In genomic region chr2:63710732-63711131, GRCh38 we compare ENCODE assay signal across 29 cellular contexts.
"Had no signal": no experiment of that assay in that cellular context is flagged by ENCODE, and none has a peak within 500 bp of the region (broad histone marks: within the 10 kb centered on the region; RNA-seq: fewer than 3 reads in every experiment).

No MANE protein-coding gene starts in this region.

- H3K36me3 Mint-ChIP-seq: stimulated activated effector memory CD8-positive, alpha-beta T cell treated with anti-CD3 and anti-CD28 coated beads, Interleukin-12 subunit alpha, Interleukin-12 subunit beta, amount 100 ng/mL, for 72 hours; stimulated activated memory B cell treated with anti-CD40 and anti-IgM and Interleukin-4, amounts not matched to agents 10 μg/mL and 1 μg/mL and 100 μg/mL, for 72 hours; type B pancreatic cell had no signal

- ATAC-seq: stimulated activated effector memory CD8-positive, alpha-beta T cell treated with anti-CD3 and anti-CD28 coated beads, Interleukin-12 subunit alpha, Interleukin-12 subunit beta, amount 100 ng/mL, for 72 hours; stimulated activated memory B cell treated with anti-CD40 and anti-IgM and Interleukin-4, amounts not matched to agents 10 μg/mL and 1 μg/mL and 100 μg/mL, for 72 hours; stimulated activated naive B cell treated with anti-CD40 and anti-IgM and Interleukin-4, amounts not matched to agents 10 μg/mL and 1 μg/mL and 100 μg/mL, for 72 hours; stimulated activated naive CD8-positive, alpha-beta T cell treated with anti-CD3 and anti-CD28 coated beads, Interleukin-15, amount 100 ng/mL, for 72 hours; stimulated activated naive CD8-positive, alpha-beta T cell treated with anti-CD3 and anti-CD28 coated beads, Interleukin-15, Interleukin-2, amounts not matched to agents 100 U/mL and 50 U/mL, for 24 hours; upper lobe of right lung had no signal

- H3K9me3 ChIP-seq: stomach, suprapubic skin, testis, thoracic aorta, thyroid gland, tibial artery, tibial nerve, transverse colon, upper lobe of left lung, upper lobe of right lung, uterus, vagina had no signal

- H3K4me1 ChIP-seq: stomach, thyroid gland, tibial artery, transverse colon, upper lobe of left lung, upper lobe of right lung, uterus, vagina had no signal

- H3K9me3 Mint-ChIP-seq: stimulated activated effector memory CD8-positive, alpha-beta T cell treated with anti-CD3 and anti-CD28 coated beads, Interleukin-12 subunit alpha, Interleukin-12 subunit beta, amount 100 ng/mL, for 72 hours; stimulated activated naive CD8-positive, alpha-beta T cell treated with anti-CD3 and anti-CD28 coated beads, Interleukin-15, Interleukin-2, amounts not matched to agents 100 ng/mL and 50 ng/mL, for 24 hours had no signal

- H3K4me3 ChIP-seq: stomach, suprapubic skin, testis, thoracic aorta, thyroid gland, tibial artery, tibial nerve, transverse colon, upper lobe of left lung, upper lobe of right lung, uterus, vagina had no signal

- H3K4me1 Mint-ChIP-seq: stimulated activated effector memory CD8-positive, alpha-beta T cell treated with anti-CD3 and anti-CD28 coated beads, Interleukin-12 subunit alpha, Interleukin-12 subunit beta, amount 100 ng/mL, for 72 hours; stimulated activated memory B cell treated with anti-CD40 and anti-IgM and Interleukin-4, amounts not matched to agents 10 μg/mL and 1 μg/mL and 100 μg/mL, for 72 hours; stimulated activated naive B cell treated with anti-CD40 and anti-IgM and Interleukin-4, amounts not matched to agents 10 μg/mL and 1 μg/mL and 100 μg/mL, for 72 hours; stimulated activated naive CD8-positive, alpha-beta T cell treated with anti-CD3 and anti-CD28 coated beads, Interleukin-15, amount 100 ng/mL, for 72 hours had no signal

- H3K27ac Mint-ChIP-seq: stimulated activated effector memory CD8-positive, alpha-beta T cell treated with anti-CD3 and anti-CD28 coated beads, Interleukin-12 subunit alpha, Interleukin-12 subunit beta, amount 100 ng/mL, for 72 hours; stimulated activated memory B cell treated with anti-CD40 and anti-IgM and Interleukin-4, amounts not matched to agents 10 μg/mL and 1 μg/mL and 100 μg/mL, for 72 hours; stimulated activated naive B cell treated with anti-CD40 and anti-IgM and Interleukin-4, amounts not matched to agents 10 μg/mL and 1 μg/mL and 100 μg/mL, for 72 hours; stimulated activated naive CD8-positive, alpha-beta T cell treated with anti-CD3 and anti-CD28 coated beads, Interleukin-15, amount 100 ng/mL, for 72 hours; stimulated activated naive CD8-positive, alpha-beta T cell treated with anti-CD3 and anti-CD28 coated beads, Interleukin-15, Interleukin-2, amounts not matched to agents 100 ng/mL and 50 ng/mL, for 24 hours; type B pancreatic cell had no signal

- H3K27me3 Mint-ChIP-seq: stimulated activated naive CD8-positive, alpha-beta T cell treated with anti-CD3 and anti-CD28 coated beads, Interleukin-15, amount 100 ng/mL, for 72 hours; stimulated activated naive CD8-positive, alpha-beta T cell treated with anti-CD3 and anti-CD28 coated beads, Interleukin-15, Interleukin-2, amounts not matched to agents 100 ng/mL and 50 ng/mL, for 24 hours; type B pancreatic cell had no signal

- H3K4me3 Mint-ChIP-seq: stimulated activated effector memory CD8-positive, alpha-beta T cell treated with anti-CD3 and anti-CD28 coated beads, Interleukin-12 subunit alpha, Interleukin-12 subunit beta, amount 100 ng/mL, for 72 hours; stimulated activated memory B cell treated with anti-CD40 and anti-IgM and Interleukin-4, amounts not matched to agents 10 μg/mL and 1 μg/mL and 100 μg/mL, for 72 hours; stimulated activated naive B cell treated with anti-CD40 and anti-IgM and Interleukin-4, amounts not matched to agents 10 μg/mL and 1 μg/mL and 100 μg/mL, for 72 hours; stimulated activated naive CD8-positive, alpha-beta T cell treated with anti-CD3 and anti-CD28 coated beads, Interleukin-15, amount 100 ng/mL, for 72 hours; stimulated activated naive CD8-positive, alpha-beta T cell treated with anti-CD3 and anti-CD28 coated beads, Interleukin-15, Interleukin-2, amounts not matched to agents 100 ng/mL and 50 ng/mL, for 24 hours; type B pancreatic cell had no signal

- H3K27me3 ChIP-seq: stomach, suprapubic skin, testis, thyroid gland, tibial artery, tibial nerve, transverse colon, upper lobe of left lung, upper lobe of right lung, uterus, vagina had no signal

- FAIRE-seq: urothelium cell line had no signal

- H3K27ac ChIP-seq: stomach, suprapubic skin, testis, thoracic aorta, thyroid gland, tibial artery, tibial nerve, transverse colon, upper lobe of left lung, upper lobe of right lung, uterus, vagina had no signal

- H3K36me3 ChIP-seq: stomach, suprapubic skin, thoracic aorta, thyroid gland, tibial artery, tibial nerve, transverse colon, upper lobe of left lung, upper lobe of right lung, uterus, vagina had no signal

- DNase-seq: stimulated activated CD4-positive, alpha-beta T cell treated with anti-CD3 and anti-CD28 coated beads, Interleukin-2, amount 100 ng/mL, for 48 hours; stimulated activated CD4-positive, alpha-beta T cell treated with anti-CD3 and anti-CD28 coated beads, Interleukin-4, amount 100 ng/mL, for 1 hour; stimulated activated CD4-positive, alpha-beta T cell treated with anti-CD3 and anti-CD28 coated beads, Interleukin-4, amount 100 ng/mL, for 24 hours; stimulated activated CD4-positive, alpha-beta T cell treated with anti-CD3 and anti-CD28 coated beads, Interleukin-4, amount 100 ng/mL, for 4 hours; stimulated activated CD8-positive, alpha-beta memory T cell treated with anti-CD3 and anti-CD28 coated beads, Interleukin-4, amount 100 ng/mL, for 48 hours; stimulated activated naive B cell treated with anti-CD40 and anti-IgM and Interleukin-4, amounts not matched to agents 10 μg/mL and 1 μg/mL and 100 μg/mL, for 72 hours; stimulated activated naive CD4-positive, alpha-beta T cell; stimulated activated naive CD4-positive, alpha-beta T cell treated with Interleukin-2 at 50 U/mL for 16 hours; stimulated activated naive CD8-positive, alpha-beta T cell treated with anti-CD3 and anti-CD28 coated beads, Interleukin-15, amount 100 ng/mL, for 72 hours; stimulated activated naive CD8-positive, alpha-beta T cell treated with anti-CD3 and anti-CD28 coated beads, Interleukin-15, Interleukin-2, amounts not matched to agents 100 U/mL and 50 U/mL, for 24 hours; stomach; substantia nigra; testis; thyroid gland; tibial artery; transverse colon; trophoblast cell; upper lobe of left lung; upper lobe of right lung; uterus had no signal
